In the genomic region with DNA sequence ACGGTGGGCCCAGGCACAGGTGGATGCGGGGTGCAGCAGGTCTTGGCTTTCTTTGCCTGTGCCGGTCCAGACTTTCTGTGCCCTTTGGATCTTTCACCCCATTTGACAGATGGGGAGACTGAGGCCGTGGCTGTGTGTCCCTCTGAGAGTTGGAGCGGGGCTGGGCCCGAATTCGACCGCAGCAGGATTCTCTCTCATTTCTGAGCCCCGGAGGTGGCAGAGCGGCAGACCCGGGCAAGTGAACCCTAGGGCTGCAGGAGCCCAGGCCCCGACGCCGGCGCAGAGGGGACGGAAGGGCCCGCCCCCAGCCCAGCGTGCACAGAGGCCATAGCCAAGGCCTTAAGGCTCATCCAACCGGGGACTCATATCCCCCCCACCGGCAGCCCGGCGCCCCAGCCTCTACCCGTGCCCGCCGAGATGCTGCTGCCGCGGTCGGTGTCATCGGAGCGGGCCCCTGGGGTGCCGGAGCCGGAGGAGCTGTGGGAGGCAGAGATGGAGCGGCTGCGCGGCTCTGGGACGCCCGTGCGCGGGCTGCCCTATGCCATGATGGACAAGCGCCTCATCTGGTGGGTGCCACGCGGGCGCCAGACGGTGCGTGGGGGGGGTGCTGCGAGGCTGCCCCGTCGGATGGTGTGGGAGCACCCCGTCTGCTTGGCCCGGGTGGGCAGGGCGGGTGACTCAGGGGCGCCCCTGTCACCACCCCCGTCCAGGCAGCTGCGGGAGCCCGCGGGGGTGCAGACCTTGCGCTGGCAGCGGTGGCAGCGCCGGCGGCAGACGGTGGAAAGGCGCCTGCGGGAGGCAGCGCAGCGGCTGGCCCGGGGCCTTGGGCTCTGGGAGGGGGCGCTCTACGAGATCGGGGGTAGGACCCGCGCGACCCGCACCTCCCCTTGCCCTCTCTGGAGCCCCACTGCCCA, we compare ENCODE assay signal across 8 cellular contexts. TPM values are rescaled to one million over a fixed set of nuclear protein-coding genes. Genes with fewer than 3 reads are reported as not detected.
DNase-seq lines count a peak whose midpoint lies in the region; ATAC-seq and TF ChIP-seq lines count a peak whose summit lies in the region.

No MANE protein-coding gene starts in this region.

- POLR2A ChIA-PET in MCF 10A (lab: Yijun Ruan, JAX) = no interaction called here

- no TSS peak for BruUV-seq in MCF 10A (replicated peaks; lab: Mats Ljungman, UMichigan)

- H3K9me3 Mint-ChIP-seq in MCF 10A (ENCODE audit: unreplicated experiment) = no peaks in the 10 kb centered on the region

- no peak for TF ChIP-seq POLR2A in breast epithelium (IDR thresholded peaks at IDR 0.05)

- peak; percentile 2 for ATAC-seq in lower lobe of right lung
- no peak for ATAC-seq in HG03432 (IDR thresholded peaks at IDR 0.05; ENCODE audit: unreplicated experiment)

- no peak overlapping the region for H3K4me3 Mint-ChIP-seq in MCF 10A (ENCODE audit: unreplicated experiment)

- H3K9me3 ChIP-seq in breast epithelium = no peaks in the 10 kb centered on the region
- H3K9me3 ChIP-seq in lower lobe of right lung = no peaks in the 10 kb centered on the region

- peaks cover 13% of the 10 kb centered on the region for H3K27me3 Mint-ChIP-seq in MCF 10A (ENCODE audit: insufficient read depth, unreplicated experiment)

- H3K36me3 Mint-ChIP-seq in MCF 10A (ENCODE audit: insufficient read depth, unreplicated experiment) = peaks cover 4% of the 10 kb centered on the region

- H3K4me1 ChIP-seq in breast epithelium (peaks cover 0 to 5% of the 10 kb centered on the region in 2 donors), lower lobe of right lung (peaks cover 75% of the 10 kb centered on the region)

- H3K36me3 ChIP-seq in breast epithelium (no peaks in the 10 kb centered on the region), lower lobe of right lung (peaks cover 17% of the 10 kb centered on the region)

- H3K27ac ChIP-seq in breast epithelium = peak overlapping the region; percentile 74 to 90
- peak overlapping the region; percentile 91 for H3K27ac ChIP-seq in lower lobe of right lung
- peak overlapping the region; percentile 100 for H3K27ac ChIP-seq in substantia nigra (ENCODE audit: low read depth, low read length, poor library complexity, severe bottlenecking)

- intact Hi-C loops in breast epithelium (cut with DNase I; ENCODE audit: low total_unique reads) (no loop called here), MCF 10A (cut with micrococcal nuclease) (no loop called here), lower lobe of right lung (cut with DNase I) (no loop called here)

- H3K27me3 ChIP-seq in breast epithelium = no peaks in the 10 kb centered on the region
- no peaks in the 10 kb centered on the region for H3K27me3 ChIP-seq in lower lobe of right lung (ENCODE audit: low read depth)

- no peak overlapping the region for H3K27ac Mint-ChIP-seq in MCF 10A (ENCODE audit: low read depth, unreplicated experiment)

- peak overlapping the region; percentile 22 to 65 (median 47) for H3K4me3 ChIP-seq in breast epithelium
- H3K4me3 ChIP-seq in lower lobe of right lung = peak overlapping the region; percentile 94

- DNase-seq in breast epithelium (ENCODE audit: low spot score in 2 of 2) (no peak), MCF 10A (ENCODE audit: unreplicated experiment) (no peak), activated gamma-delta T cell treated with Interleukin-2 at 50 U/mL for 16 hours (peak; percentile 52), lower lobe of right lung (no peak), substantia nigra (lab: John Stamatoyannopoulos, UW) (peak in 23 of 49 donors; percentile 22 to 77 (median 48)), ureter (ENCODE audit: low spot score) (no peak), retina (no peak)

- no peaks in the 10 kb centered on the region for H3K4me1 Mint-ChIP-seq in MCF 10A (ENCODE audit: insufficient read depth, unreplicated experiment)

- TF ChIP-seq CTCF in breast epithelium (IDR thresholded peaks at IDR 0.05) = no peak
- no peak for TF ChIP-seq CTCF in MCF 10A (IDR thresholded peaks at IDR 0.05; ENCODE audit: unreplicated experiment)
- TF ChIP-seq CTCF in lower lobe of right lung (IDR thresholded peaks at IDR 0.05) = no peak

- CTCF ChIA-PET in MCF 10A (lab: Yijun Ruan, JAX) = no interaction called here

RNA-seq across cellular contexts. Expression of gene TMC8, which starts 0.9 kb away (rescaled TPM):
- total RNA-seq in breast epithelium (1 to 10 TPM; 4.2 to 9.9 (median 8.8) TPM), MCF 10A (2022) (not detected in 2 replicates), lower lobe of right lung (33.8 TPM), ureter (18.2 TPM)

RNA-seq across cellular contexts. Expression of gene TMC6, which starts 2.9 kb away (rescaled TPM):
- total RNA-seq in breast epithelium = 10 to 100 TPM; 18.6 to 45.9 (median 28.4) TPM
- 3.1 and 7.3 TPM in 2 replicates for total RNA-seq in MCF 10A (2022)
- total RNA-seq in lower lobe of right lung = 173 TPM
- 151 TPM for total RNA-seq in ureter

RNA-seq across cellular contexts. Expression of gene C17orf99, which starts 14.8 kb away (rescaled TPM):
- total RNA-seq in breast epithelium = not detected
- not detected in 2 replicates for total RNA-seq in MCF 10A (2022)
- total RNA-seq in lower lobe of right lung = not detected
- 0.21 TPM for total RNA-seq in ureter

RNA-seq across cellular contexts. Expression of gene SYNGR2, which starts 37.0 kb away (rescaled TPM):
- total RNA-seq in breast epithelium = 10 to 100 TPM; 37.8 to 69.5 (median 64.2) TPM
- total RNA-seq in MCF 10A (2022) = 52.2 and 54.2 TPM in 2 replicates
- total RNA-seq in lower lobe of right lung = 217 TPM
- 119 TPM for total RNA-seq in ureter

RNA-seq across cellular contexts. Expression of gene TK1, which starts 55.4 kb away (rescaled TPM):
- total RNA-seq in breast epithelium (1 to 10 TPM; 2.6 to 5.6 (median 3.7) TPM), MCF 10A (2022) (8.5 and 21.4 TPM in 2 replicates), lower lobe of right lung (6.6 TPM), ureter (1.2 TPM)
